ENCODE assay signal across 28 cellular contexts in the genomic region with DNA sequence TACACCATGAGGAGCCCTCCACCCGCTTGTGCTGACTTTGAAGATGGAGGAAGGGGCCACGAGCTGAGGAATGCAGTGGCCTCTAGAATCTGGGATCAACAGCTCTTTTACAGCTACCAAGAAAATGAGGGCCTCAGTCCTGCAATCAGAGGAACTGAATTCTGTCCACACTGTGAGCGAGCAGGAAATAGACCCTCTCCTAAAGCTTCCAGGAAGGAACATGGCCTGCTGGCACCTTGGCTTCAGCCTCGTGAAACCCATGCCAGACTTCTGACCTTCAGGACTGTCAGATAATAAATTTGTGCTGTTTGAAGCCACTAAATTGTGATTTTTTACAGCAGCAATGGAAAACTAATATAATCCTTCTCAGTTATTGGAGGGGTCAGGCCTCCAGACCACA.
DNase-seq lines count a peak whose midpoint lies in the region; FAIRE-seq and TF ChIP-seq lines count a peak whose summit lies in the region.
"Had no signal": no experiment of that assay in that cellular context is flagged by ENCODE, and none has a peak within 500 bp of the region (broad histone marks: within the 10 kb centered on the region; RNA-seq: fewer than 3 reads in every experiment).

No MANE protein-coding gene starts in this region.

- FAIRE-seq in D721Med (lab: Jason Lieb, UNC), result no peak
- FAIRE-seq: A204.1, A549 had no signal

- no peak overlapping the region for H3K4me3 Mint-ChIP-seq in activated naive CD8-positive, alpha-beta T cell treated with anti-CD3 and anti-CD28 coated beads for 36 hours
- H3K4me3 Mint-ChIP-seq: B cell; CD14-positive monocyte; CD4-positive, alpha-beta memory T cell; CD4-positive, alpha-beta T cell; CD4-positive, CD25-positive, alpha-beta regulatory T cell; CD8-positive, alpha-beta memory T cell; CD8-positive, alpha-beta T cell had no signal

- no peaks in the 10 kb centered on the region for H3K9me3 Mint-ChIP-seq in activated naive CD8-positive, alpha-beta T cell treated with anti-CD3 and anti-CD28 coated beads for 36 hours
- H3K9me3 Mint-ChIP-seq: CD4-positive, alpha-beta T cell; CD4-positive, CD25-positive, alpha-beta regulatory T cell; CD8-positive, alpha-beta memory T cell; CD8-positive, alpha-beta T cell had no signal

- in situ Hi-C loops in G401 (cut with HindIII; ENCODE audit: low sequenced_read_pairs), result no loop called here

- DNase-seq in G401 (ENCODE audit: low spot score), result peak; percentile 77
- DNase-seq in cerebellar cortex (ENCODE audit: low spot score), result peak; percentile 71
- DNase-seq in cerebellum (ENCODE audit: low spot score), result peak; percentile 65
- no peak for DNase-seq in SKM-1 treated with dmso at 0.1 percent for 144 hours (lab: John Stamatoyannopoulos, UW; ENCODE audit: unreplicated experiment)
- no peak for DNase-seq in D721Med (ENCODE audit: insufficient read length, low spot score)
- DNase-seq in activated naive CD8-positive, alpha-beta T cell treated with anti-CD3 and anti-CD28 coated beads for 36 hours, result no peak
- DNase-seq: 8988T; ACHN; AML-193; BE2C; Caco-2; Calu3; CD4-positive, alpha-beta memory T cell; CD4-positive, alpha-beta T cell; CD4-positive, CD25-positive, alpha-beta regulatory T cell; CD8-positive, alpha-beta memory T cell; CD8-positive, alpha-beta T cell; COR-L47; DMS 273 treated with DMSO at 0.1 percent for 48 hours; DMS153; DMS79; DMS79 treated with DMSO at 0.1 percent for 48 hours; DND-41; EL had no signal

- H3K4me1 Mint-ChIP-seq in activated naive CD8-positive, alpha-beta T cell treated with anti-CD3 and anti-CD28 coated beads for 36 hours, result no peaks in the 10 kb centered on the region
- H3K4me1 Mint-ChIP-seq: B cell; CD14-positive monocyte; CD4-positive, alpha-beta memory T cell; CD4-positive, CD25-positive, alpha-beta regulatory T cell; CD8-positive, alpha-beta memory T cell had no signal

- H3K36me3 Mint-ChIP-seq in activated naive CD8-positive, alpha-beta T cell treated with anti-CD3 and anti-CD28 coated beads for 36 hours, result no peaks in the 10 kb centered on the region
- H3K36me3 Mint-ChIP-seq: CD14-positive monocyte; CD4-positive, alpha-beta memory T cell; CD8-positive, alpha-beta memory T cell; CD8-positive, alpha-beta T cell had no signal

- no peaks in the 10 kb centered on the region for H3K27me3 Mint-ChIP-seq in activated naive CD8-positive, alpha-beta T cell treated with anti-CD3 and anti-CD28 coated beads for 36 hours
- H3K27me3 Mint-ChIP-seq: B cell; CD4-positive, alpha-beta memory T cell; CD4-positive, alpha-beta T cell; CD4-positive, CD25-positive, alpha-beta regulatory T cell had no signal

- no peak overlapping the region for H3K27ac Mint-ChIP-seq in activated naive CD8-positive, alpha-beta T cell treated with anti-CD3 and anti-CD28 coated beads for 36 hours
- H3K27ac Mint-ChIP-seq: B cell; CD14-positive monocyte; CD4-positive, alpha-beta memory T cell; CD4-positive, alpha-beta T cell; CD4-positive, CD25-positive, alpha-beta regulatory T cell; CD8-positive, alpha-beta T cell had no signal

- TF ChIP-seq CTCF in D721Med (IDR thresholded peaks at IDR 0.05; ENCODE audit: insufficient read depth, missing control alignments), result no peak

Comparison
In these comparisons a context has a peak if more than half of its experiments do, and no peak if none do; other contexts are left out.
1. DNase-seq: peak in G401 (single experiment), cerebellar cortex (single experiment) and cerebellum (single experiment); none in SKM-1 treated with dmso at 0.1 percent for 144 hours (single experiment), D721Med (single experiment) and activated naive CD8-positive, alpha-beta T cell treated with anti-CD3 and anti-CD28 coated beads for 36 hours (single experiment).